ENCODE assay signal across 13 cellular contexts in the genomic region with DNA sequence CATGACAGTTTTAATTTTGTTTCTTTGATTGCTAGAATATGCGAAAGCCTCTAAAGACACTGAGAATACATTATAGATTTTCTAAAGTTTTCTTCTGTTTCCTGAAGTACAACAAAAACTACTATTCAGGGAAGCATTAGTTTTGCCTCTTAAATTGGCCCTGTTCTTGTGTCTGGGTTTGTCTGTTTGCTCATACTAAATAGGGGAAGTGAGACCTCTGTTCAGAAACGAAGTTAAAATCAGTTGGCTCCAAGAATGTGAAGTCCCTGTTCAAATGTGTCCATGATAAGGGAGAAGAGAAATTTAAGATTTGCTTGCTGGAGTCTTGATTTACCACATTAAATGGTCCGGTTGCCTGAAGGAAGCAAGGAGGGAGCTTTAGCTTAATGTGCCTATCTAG.
A peak's percentile ranks its signal among the peaks of the same experiment; 100 is the strongest.
DNase-seq lines count a peak whose midpoint lies in the region; ATAC-seq and TF ChIP-seq lines count a peak whose summit lies in the region.
"Had no signal": no experiment of that assay in that cellular context is flagged by ENCODE, and none has a peak within 500 bp of the region (broad histone marks: within the 10 kb centered on the region; RNA-seq: fewer than 3 reads in every experiment).

No MANE protein-coding gene starts in this region.

- H3K27ac ChIP-seq in ACC112 (ENCODE audit: low read depth, low read length) (peak overlapping the region; percentile 57), SU-DHL-6 (ENCODE audit: low read depth, low read length) (no peak overlapping the region), vagina (no peak overlapping the region)
- H3K27ac ChIP-seq: Peyer's patch had no signal

- H3K4me3 ChIP-seq in ACC112 (ENCODE audit: low read depth, low read length) = peak overlapping the region; percentile 34; the same call in 1 of the 2 replicates
- no peak overlapping the region for H3K4me3 ChIP-seq in SU-DHL-6 (ENCODE audit: insufficient read depth, low read length, poor library complexity, severe bottlenecking)
- no peak overlapping the region for H3K4me3 ChIP-seq in vagina
- H3K4me3 ChIP-seq: Peyer's patch had no signal

- no peaks in the 10 kb centered on the region for H3K9me3 ChIP-seq in SU-DHL-6 (ENCODE audit: insufficient read depth, low read length)
- H3K9me3 ChIP-seq in vagina = no peaks in the 10 kb centered on the region
- H3K9me3 ChIP-seq: Peyer's patch had no signal

- TF ChIP-seq CTCF in SU-DHL-6 (IDR thresholded peaks at IDR 0.05; ENCODE audit: insufficient read depth, low read length, poor library complexity, severe bottlenecking) (no peak), vagina (IDR thresholded peaks at IDR 0.05) (no peak), WTC11 (IDR thresholded peaks at IDR 0.05) (no peak)

- peak overlapping the region; percentile 29 for H3K4me2 ChIP-seq in SU-DHL-6 (ENCODE audit: low read depth, low read length, poor library complexity, severe bottlenecking)

- DNase-seq in effector CD4-positive, alpha-beta T cell = no peak
- no peak for DNase-seq in vagina (ENCODE audit: extremely low spot score in 2 of 2)
- DNase-seq in WTC11 (ENCODE audit: low spot score) = no peak
- DNase-seq: amygdala, DMS53, endodermal cell, NCI-H187 treated with DMSO at 0.1 percent for 48 hours, Peyer's patch had no signal

- peaks cover 8% of the 10 kb centered on the region for H3K9me3 Mint-ChIP-seq in WTC11

- CTCF ChIA-PET in WTC11 (lab: Charles Lee) = no interaction called here

- POLR2A ChIA-PET in WTC11 (lab: Charles Lee) = no interaction called here

- H3K9ac ChIP-seq in SU-DHL-6 (ENCODE audit: low read length) = no peak overlapping the region

- H3F3A ChIP-seq in SU-DHL-6 (ENCODE audit: insufficient read depth) = no peaks in the 10 kb centered on the region

- H3K27ac Mint-ChIP-seq in WTC11 = no peak overlapping the region
- H3K27ac Mint-ChIP-seq: endodermal cell had no signal

- H3K9me2 ChIP-seq in SU-DHL-6 (replicated peaks; ENCODE audit: insufficient read depth, low read length) = no peaks in the 10 kb centered on the region

- ATAC-seq in GM19372 (IDR thresholded peaks at IDR 0.05; ENCODE audit: low read depth, unreplicated experiment) (peak; percentile 73), HG03342 (IDR thresholded peaks at IDR 0.05; ENCODE audit: unreplicated experiment) (peak; percentile 78), GM18517 (IDR thresholded peaks at IDR 0.05; ENCODE audit: unreplicated experiment) (no peak), WTC11 (no peak)

- H3K36me3 ChIP-seq in ACC112 (ENCODE audit: insufficient read depth, low read length) (no peaks in the 10 kb centered on the region), SU-DHL-6 (ENCODE audit: low read length) (no peaks in the 10 kb centered on the region), vagina (no peaks in the 10 kb centered on the region)
- H3K36me3 ChIP-seq: Peyer's patch had no signal

- H2AFZ ChIP-seq in ACC112 (ENCODE audit: low read length, unreplicated experiment) (peak overlapping the region; percentile 97), SU-DHL-6 (ENCODE audit: low read depth, low read length, severe bottlenecking) (peak overlapping the region; percentile 21)

- no peaks in the 10 kb centered on the region for H3K27me3 ChIP-seq in ACC112 (ENCODE audit: insufficient read depth, low read length)
- H3K27me3 ChIP-seq in SU-DHL-6 (ENCODE audit: low read length) = no peaks in the 10 kb centered on the region
- no peaks in the 10 kb centered on the region for H3K27me3 ChIP-seq in vagina
- H3K27me3 ChIP-seq: Peyer's patch had no signal

- H3K4me1 ChIP-seq in ACC112 (ENCODE audit: control insufficient read depth, insufficient read depth, low read length, unreplicated experiment) = peaks cover 12% of the 10 kb centered on the region
- no peaks in the 10 kb centered on the region for H3K4me1 ChIP-seq in vagina
- H3K4me1 ChIP-seq: Peyer's patch had no signal

- H3K79me2 ChIP-seq in ACC112 (ENCODE audit: control insufficient read depth, insufficient read depth, low read length, unreplicated experiment) (no peaks in the 10 kb centered on the region), SU-DHL-6 (ENCODE audit: insufficient read depth, low read length) (no peaks in the 10 kb centered on the region)

- H3K4me3 Mint-ChIP-seq in WTC11 = no peak overlapping the region
- H3K4me3 Mint-ChIP-seq: endodermal cell had no signal

- H3K4me1 Mint-ChIP-seq in WTC11 = peaks cover 34% of the 10 kb centered on the region
- H3K4me1 Mint-ChIP-seq: endodermal cell had no signal

- no peaks in the 10 kb centered on the region for H3K27me3 Mint-ChIP-seq in WTC11 (ENCODE audit: low read depth)

- H4K20me1 ChIP-seq in SU-DHL-6 (ENCODE audit: low read depth, low read length) = no peaks in the 10 kb centered on the region

- TF ChIP-seq POLR2A in vagina (IDR thresholded peaks at IDR 0.05) = no peak

- intact Hi-C loops in vagina (cut with DNase I) = no loop called here

- H3K36me3 Mint-ChIP-seq in WTC11 = peaks cover 4% of the 10 kb centered on the region; the same call in 1 of the 2 replicates

TF ChIP-seq in WTC11, 78 proteins besides CTCF, POLR2A, EP300 and RAD21:
- TF ChIP-seq ZNF396 (CRISPR knock-in tag; IDR thresholded peaks at IDR 0.05; ENCODE audit: borderline replicate concordance) (no peak), TP53 (CRISPR knock-in tag; IDR thresholded peaks at IDR 0.05) (no peak), MXD4 (CRISPR knock-in tag; IDR thresholded peaks at IDR 0.05; ENCODE audit: borderline replicate concordance) (no peak), GTF2I (CRISPR knock-in tag; conservative IDR thresholded peaks at IDR 0.05) (no peak), TEAD4 (CRISPR knock-in tag; IDR thresholded peaks at IDR 0.05) (no peak)
- TF ChIP-seq, protein P1, sequence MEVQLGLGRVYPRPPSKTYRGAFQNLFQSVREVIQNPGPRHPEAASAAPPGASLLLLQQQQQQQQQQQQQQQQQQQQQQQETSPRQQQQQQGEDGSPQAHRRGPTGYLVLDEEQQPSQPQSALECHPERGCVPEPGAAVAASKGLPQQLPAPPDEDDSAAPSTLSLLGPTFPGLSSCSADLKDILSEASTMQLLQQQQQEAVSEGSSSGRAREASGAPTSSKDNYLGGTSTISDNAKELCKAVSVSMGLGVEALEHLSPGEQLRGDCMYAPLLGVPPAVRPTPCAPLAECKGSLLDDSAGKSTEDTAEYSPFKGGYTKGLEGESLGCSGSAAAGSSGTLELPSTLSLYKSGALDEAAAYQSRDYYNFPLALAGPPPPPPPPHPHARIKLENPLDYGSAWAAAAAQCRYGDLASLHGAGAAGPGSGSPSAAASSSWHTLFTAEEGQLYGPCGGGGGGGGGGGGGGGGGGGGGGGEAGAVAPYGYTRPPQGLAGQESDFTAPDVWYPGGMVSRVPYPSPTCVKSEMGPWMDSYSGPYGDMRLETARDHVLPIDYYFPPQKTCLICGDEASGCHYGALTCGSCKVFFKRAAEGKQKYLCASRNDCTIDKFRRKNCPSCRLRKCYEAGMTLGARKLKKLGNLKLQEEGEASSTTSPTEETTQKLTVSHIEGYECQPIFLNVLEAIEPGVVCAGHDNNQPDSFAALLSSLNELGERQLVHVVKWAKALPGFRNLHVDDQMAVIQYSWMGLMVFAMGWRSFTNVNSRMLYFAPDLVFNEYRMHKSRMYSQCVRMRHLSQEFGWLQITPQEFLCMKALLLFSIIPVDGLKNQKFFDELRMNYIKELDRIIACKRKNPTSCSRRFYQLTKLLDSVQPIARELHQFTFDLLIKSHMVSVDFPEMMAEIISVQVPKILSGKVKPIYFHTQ (CRISPR knock-in tag; IDR thresholded peaks at IDR 0.05) = no peak

Comparison
In these comparisons a context has a peak if more than half of its experiments do, and no peak if none do; other contexts are left out.
1. ATAC-seq: peak in GM19372 (single experiment) and HG03342 (single experiment); none in GM18517 (single experiment) and WTC11 (single experiment).